Comparison of ENCODE assay signal across 28 cellular contexts in genomic region chr10:1130226-1130625, GRCh38.
"Had no signal": no experiment of that assay in that cellular context is flagged by ENCODE, and none has a peak within 500 bp of the region (broad histone marks: within the 10 kb centered on the region; RNA-seq: fewer than 3 reads in every experiment).

No MANE protein-coding gene starts in this region.

- H3K9ac ChIP-seq: SK-N-SH had no signal

- DNase-seq: activated CD4-positive, alpha-beta memory T cell treated with anti-CD3 and anti-CD28 coated beads for 36 hours; activated CD4-positive, alpha-beta T cell treated with anti-CD3 and anti-CD28 coated beads, Interleukin-2, amount 50 U/mL, for 1 hour; activated gamma-delta T cell treated with Interleukin-2 at 50 U/mL for 16 hours; activated naive CD4-positive, alpha-beta T cell treated with anti-CD3 and anti-CD28 coated beads for 36 hours; activated T-cell treated with anti-CD3 and anti-CD28 coated beads, Interleukin-2, amount 50 U/mL, for 4 hours; anterior cingulate cortex; caudate nucleus; cerebellar nuclear complex; Kasumi-1; KBM-7; MG63; NCI-H1048; NCI-H1105 treated with DMSO at 0.1 percent for 48 hours; NCI-H1436; NCI-H1694; NCI-H1930; NCI-H2081 treated with DMSO at 0.1 percent for 48 hours; NCI-H226; NCI-H446 treated with DMSO at 0.1 percent for 48 hours; NCI-H526; NCI-H748 treated with DMSO at 0.1 percent for 48 hours; NK-92 treated with Interleukin-12 subunit alpha and Interleukin-12 subunit beta, amount 100 ng/mL, for 24 hours; PC-3; RPMI8226; SHP77 treated with DMSO at 0.1 percent for 48 hours; SK-N-SH had no signal

- H3K9me3 ChIP-seq: MG63, Peyer's patch, SJSA1, SK-N-SH had no signal

- H3K9me2 ChIP-seq: SK-N-SH had no signal

- H3K27me3 ChIP-seq: MG63, Peyer's patch, SJSA1 had no signal

- H3K27ac ChIP-seq: Peyer's patch, SJSA1 had no signal

- H3K4me1 ChIP-seq: Peyer's patch, SJSA1 had no signal

- H3K4me3 ChIP-seq: MG63, Peyer's patch, SJSA1 had no signal

- H3K4me2 ChIP-seq: SK-N-SH had no signal
